15 cellular contexts compared by ENCODE assay signal in genomic region chr12:131091976-131092691, GRCh38.
DNase-seq lines count a peak whose midpoint lies in the region; ATAC-seq lines count a peak whose summit lies in the region.
"Had no signal": no experiment of that assay in that cellular context is flagged by ENCODE, and none has a peak within 500 bp of the region (broad histone marks: within the 10 kb centered on the region; RNA-seq: fewer than 3 reads in every experiment).

No MANE protein-coding gene starts in this region.

- H3K9ac ChIP-seq in neuronal stem cell (ENCODE audit: low read depth, low read length, poor library complexity), result no peak overlapping the region

- H3K36me3 ChIP-seq in neuronal stem cell (replicated peaks in 1 of 2; ENCODE audit: control insufficient read depth in 2 of 2, insufficient read depth in 2 of 2, low read length in 2 of 2), result no peaks in the 10 kb centered on the region

- H4K91ac ChIP-seq in neuronal stem cell (ENCODE audit: low read depth, low read length, poor library complexity), result no peak overlapping the region

- no peak overlapping the region for H3K4me2 ChIP-seq in neuronal stem cell (ENCODE audit: insufficient read depth, low read length, poor library complexity, severe bottlenecking)

- no peak overlapping the region for H4K8ac ChIP-seq in neuronal stem cell (ENCODE audit: low read depth, low read length)

- no peaks in the 10 kb centered on the region for H3K36me3 Mint-ChIP-seq in stimulated activated naive CD8-positive, alpha-beta T cell treated with anti-CD3 and anti-CD28 coated beads, Interleukin-15, Interleukin-2, amounts not matched to agents 100 ng/mL and 50 ng/mL, for 24 hours (ENCODE audit: low read depth)
- no peaks in the 10 kb centered on the region for H3K36me3 Mint-ChIP-seq in activated T-helper 17 cell treated with anti-CD3 and anti-CD28 coated beads, Interleukin-2, amount 50 U/mL, for 72 hours (ENCODE audit: low read depth)
- H3K36me3 Mint-ChIP-seq: memory B cell had no signal

- H2BK15ac ChIP-seq in neuronal stem cell (ENCODE audit: low read length), result peak overlapping the region; percentile 81

- H3K4me3 Mint-ChIP-seq in stimulated activated naive CD8-positive, alpha-beta T cell treated with anti-CD3 and anti-CD28 coated beads, Interleukin-15, Interleukin-2, amounts not matched to agents 100 ng/mL and 50 ng/mL, for 24 hours, result peak overlapping the region; percentile 48
- peak overlapping the region; percentile 66 for H3K4me3 Mint-ChIP-seq in activated T-helper 17 cell treated with anti-CD3 and anti-CD28 coated beads, Interleukin-2, amount 50 U/mL, for 72 hours
- H3K4me3 Mint-ChIP-seq: B cell, memory B cell had no signal

- H2BK5ac ChIP-seq in neuronal stem cell (ENCODE audit: low read length), result no peak overlapping the region

- no peak for ATAC-seq in stimulated activated naive CD8-positive, alpha-beta T cell treated with anti-CD3 and anti-CD28 coated beads, Interleukin-15, Interleukin-2, amounts not matched to agents 100 U/mL and 50 U/mL, for 24 hours
- ATAC-seq in activated T-helper 17 cell treated with anti-CD3 and anti-CD28 coated beads, Interleukin-2, amount 50 U/mL, for 72 hours (replicated peaks), result no peak

- peak overlapping the region; percentile 75 for H2AK5ac ChIP-seq in neuronal stem cell (ENCODE audit: low read depth, low read length)

- in situ Hi-C loops in ACHN (cut with HindIII; ENCODE audit: low pct_ligation_motif_present, low pct_unique_long_range_greater_than_20kb, low sequenced_read_pairs), result no loop called here

- H3K27ac ChIP-seq in neuronal stem cell (replicated peaks; ENCODE audit: low read length), result no peak overlapping the region

- H2AFZ ChIP-seq in neuronal stem cell (ENCODE audit: low read length), result no peak overlapping the region

- no CpG with 5 or more reads among the region's 18 CpGs for WGBS in neuronal stem cell (ENCODE audit: extremely low coverage in 2 of 2, insufficient read length in 2 of 2, insufficient replicate concordance in 1 of 2), 2 donors

- H3K79me1 ChIP-seq in neuronal stem cell (ENCODE audit: low read depth, low read length), result no peaks in the 10 kb centered on the region

- no peak overlapping the region for H2BK12ac ChIP-seq in neuronal stem cell (ENCODE audit: low read length)

- peak overlapping the region; percentile 27 for H3K14ac ChIP-seq in neuronal stem cell (ENCODE audit: low read length)

- peak overlapping the region; percentile 89 for H3K23ac ChIP-seq in neuronal stem cell (ENCODE audit: low read depth, low read length, poor library complexity)

- H3K4ac ChIP-seq in neuronal stem cell (ENCODE audit: low read length), result no peak overlapping the region

- no peaks in the 10 kb centered on the region for H3K9me3 ChIP-seq in neuronal stem cell (replicated peaks in 1 of 2; ENCODE audit: control insufficient read depth in 2 of 2, insufficient read depth in 1 of 2, low read depth in 1 of 2, low read length in 2 of 2)

- H2BK120ac ChIP-seq in neuronal stem cell (ENCODE audit: low read depth, low read length), result no peak overlapping the region

- peak overlapping the region; percentile 58 for H3K27ac Mint-ChIP-seq in stimulated activated naive CD8-positive, alpha-beta T cell treated with anti-CD3 and anti-CD28 coated beads, Interleukin-15, Interleukin-2, amounts not matched to agents 100 ng/mL and 50 ng/mL, for 24 hours
- H3K27ac Mint-ChIP-seq in activated T-helper 17 cell treated with anti-CD3 and anti-CD28 coated beads, Interleukin-2, amount 50 U/mL, for 72 hours, result peak overlapping the region; percentile 90
- H3K27ac Mint-ChIP-seq: B cell, memory B cell, progenitor cell of endocrine pancreas had no signal

- no peaks in the 10 kb centered on the region for H3K4me1 ChIP-seq in neuronal stem cell (ENCODE audit: control insufficient read depth in 2 of 2, insufficient read depth in 1 of 2, low read depth in 1 of 2, low read length in 2 of 2)

- no peak overlapping the region for H3K4me3 ChIP-seq in neuronal stem cell (ENCODE audit: low read length in 2 of 2)

- H3K4me1 Mint-ChIP-seq in stimulated activated naive CD8-positive, alpha-beta T cell treated with anti-CD3 and anti-CD28 coated beads, Interleukin-15, Interleukin-2, amounts not matched to agents 100 ng/mL and 50 ng/mL, for 24 hours (ENCODE audit: low read depth), result peaks cover 28% of the 10 kb centered on the region
- H3K4me1 Mint-ChIP-seq in activated T-helper 17 cell treated with anti-CD3 and anti-CD28 coated beads, Interleukin-2, amount 50 U/mL, for 72 hours, result peaks cover 17% of the 10 kb centered on the region

- H3K18ac ChIP-seq in neuronal stem cell (ENCODE audit: low read length), result peak overlapping the region; percentile 83

- DNase-seq in stimulated activated naive CD8-positive, alpha-beta T cell treated with anti-CD3 and anti-CD28 coated beads, Interleukin-15, Interleukin-2, amounts not matched to agents 100 U/mL and 50 U/mL, for 24 hours, result no peak
- no peak for DNase-seq in neuronal stem cell (ENCODE audit: low spot score)
- no peak for DNase-seq in HK-2 (ENCODE audit: unreplicated experiment)
- DNase-seq in stimulated activated naive CD4-positive, alpha-beta T cell (lab: John Stamatoyannopoulos, UW), result no peak
- no peak for DNase-seq in SHP77 treated with DMSO at 0.1 percent for 48 hours (lab: John Stamatoyannopoulos, UW)
- DNase-seq in ACHN, result no peak
- DNase-seq: DMS79 treated with DMSO at 0.1 percent for 48 hours, GOT3, NCI-H2081, NCI-H82 had no signal

- H3K27me3 ChIP-seq in neuronal stem cell (ENCODE audit: control insufficient read depth in 3 of 3, insufficient read depth in 3 of 3, low read depth in 1 of 3, low read length in 3 of 3), result peaks cover 0 to 10% (median 0%) of the 10 kb centered on the region in 3 experiments

- H3K9me3 Mint-ChIP-seq in stimulated activated naive CD8-positive, alpha-beta T cell treated with anti-CD3 and anti-CD28 coated beads, Interleukin-15, Interleukin-2, amounts not matched to agents 100 ng/mL and 50 ng/mL, for 24 hours, result no peaks in the 10 kb centered on the region
- H3K9me3 Mint-ChIP-seq in activated T-helper 17 cell treated with anti-CD3 and anti-CD28 coated beads, Interleukin-2, amount 50 U/mL, for 72 hours, result no peaks in the 10 kb centered on the region
- H3K9me3 Mint-ChIP-seq: memory B cell had no signal

- no peaks in the 10 kb centered on the region for H3K27me3 Mint-ChIP-seq in stimulated activated naive CD8-positive, alpha-beta T cell treated with anti-CD3 and anti-CD28 coated beads, Interleukin-15, Interleukin-2, amounts not matched to agents 100 ng/mL and 50 ng/mL, for 24 hours
- H3K27me3 Mint-ChIP-seq in activated T-helper 17 cell treated with anti-CD3 and anti-CD28 coated beads, Interleukin-2, amount 50 U/mL, for 72 hours, result peaks cover 3% of the 10 kb centered on the region
- H3K27me3 Mint-ChIP-seq: B cell, progenitor cell of endocrine pancreas had no signal
